Comparison of ENCODE assay signal across 1 cellular context in genomic region chr20:62914970-62915457, GRCh38.
A peak's percentile ranks its signal among the peaks of the same experiment; 100 is the strongest.
TF ChIP-seq lines count a peak whose summit lies in the region.

No MANE protein-coding gene starts in this region.

TF ChIP-seq in HepG2, 621 proteins besides CTCF, POLR2A, EP300 and RAD21 (continues in another document):
- no peak for TF ChIP-seq SOX13 (IDR thresholded peaks at IDR 0.05)
- TF ChIP-seq SOX13 (CRISPR knock-in tag; conservative IDR thresholded peaks at IDR 0.05 in 1 of 2, IDR thresholded peaks at IDR 0.05 in 1 of 2): peak in 1 of 2 experiments; percentile 80; a peak in 3 of 4 replicates
- no peak for TF ChIP-seq ZNF317 (CRISPR knock-in tag; IDR thresholded peaks at IDR 0.05)
- TF ChIP-seq ZNF567 (CRISPR knock-in tag; IDR thresholded peaks at IDR 0.05; ENCODE audit: borderline replicate concordance): 0 out of 2 replicates have a peak, but pooled peaks have one; percentile 83
- no peak for TF ChIP-seq GABPA (IDR thresholded peaks at IDR 0.05; ENCODE audit: low read depth, low read length)
- no peak for TF ChIP-seq GABPA (CRISPR knock-in tag; IDR thresholded peaks at IDR 0.05; ENCODE audit: low read depth)
- 0 out of 2 replicates have a peak, but pooled peaks have one; percentile 33 for TF ChIP-seq TGIF2 (CRISPR knock-in tag; IDR thresholded peaks at IDR 0.05)
- TF ChIP-seq, protein P1, sequence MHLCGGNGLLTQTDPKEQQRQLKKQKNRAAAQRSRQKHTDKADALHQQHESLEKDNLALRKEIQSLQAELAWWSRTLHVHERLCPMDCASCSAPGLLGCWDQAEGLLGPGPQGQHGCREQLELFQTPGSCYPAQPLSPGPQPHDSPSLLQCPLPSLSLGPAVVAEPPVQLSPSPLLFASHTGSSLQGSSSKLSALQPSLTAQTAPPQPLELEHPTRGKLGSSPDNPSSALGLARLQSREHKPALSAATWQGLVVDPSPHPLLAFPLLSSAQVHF (CRISPR knock-in tag; IDR thresholded peaks at IDR 0.05): no peak
- no peak for TF ChIP-seq ZNF850 (CRISPR knock-in tag; conservative IDR thresholded peaks at IDR 0.05)
- TF ChIP-seq ZNF263 (CRISPR knock-in tag; IDR thresholded peaks at IDR 0.05): peak; percentile 81
- TF ChIP-seq IKZF4 (CRISPR knock-in tag; IDR thresholded peaks at IDR 0.05; ENCODE audit: borderline replicate concordance, low read depth, not compliant biosample characterization): peak; percentile 58
- no peak for TF ChIP-seq ZNF546 (CRISPR knock-in tag; conservative IDR thresholded peaks at IDR 0.05)
- no peak for TF ChIP-seq ZNF431 (CRISPR knock-in tag; IDR thresholded peaks at IDR 0.05; ENCODE audit: borderline replicate concordance, low read depth)
- TF ChIP-seq ZHX1 (CRISPR knock-in tag; IDR thresholded peaks at IDR 0.05; ENCODE audit: low read depth): no peak
- no peak for TF ChIP-seq ZNF678 (CRISPR knock-in tag; IDR thresholded peaks at IDR 0.05)
- TF ChIP-seq HNF1B (CRISPR knock-in tag; IDR thresholded peaks at IDR 0.05): 0 out of 2 replicates have a peak, but pooled peaks have one; percentile 25
- no peak for TF ChIP-seq SRSF9 (IDR thresholded peaks at IDR 0.05; ENCODE audit: borderline replicate concordance, insufficient read depth, low read depth, low read length, poor library complexity, severe bottlenecking)
- no peak for TF ChIP-seq EED (CRISPR knock-in tag; IDR thresholded peaks at IDR 0.05)
- TF ChIP-seq TEAD3 (CRISPR knock-in tag; optimal IDR thresholded peaks at IDR 0.05; ENCODE audit: borderline replicate concordance): peak; percentile 96
- TF ChIP-seq ZFP82 (CRISPR knock-in tag; IDR thresholded peaks at IDR 0.05; ENCODE audit: borderline replicate concordance): no peak
- peak; percentile 75; the same call in 1 of the 3 replicates for TF ChIP-seq MXI1 (IDR thresholded peaks at IDR 0.05; ENCODE audit: borderline replicate concordance, low read depth, low read length)
- TF ChIP-seq KDM4B (CRISPR knock-in tag; IDR thresholded peaks at IDR 0.05): no peak
- no peak for TF ChIP-seq HNF4A (CRISPR knock-in tag; IDR thresholded peaks at IDR 0.05)
- no peak for TF ChIP-seq ZNF234 (CRISPR knock-in tag; conservative IDR thresholded peaks at IDR 0.05)
- no peak for TF ChIP-seq RCOR2 (CRISPR knock-in tag; IDR thresholded peaks at IDR 0.05)
- TF ChIP-seq ASH2L (IDR thresholded peaks at IDR 0.05; ENCODE audit: insufficient read length, low read depth, low read length): peak; percentile 31
- no peak for TF ChIP-seq LCORL (IDR thresholded peaks at IDR 0.05)
- no peak for TF ChIP-seq LCORL (CRISPR knock-in tag; IDR thresholded peaks at IDR 0.05)
- TF ChIP-seq ZBTB1 (CRISPR knock-in tag; IDR thresholded peaks at IDR 0.05; ENCODE audit: borderline replicate concordance): no peak
- no peak for TF ChIP-seq U2AF1 (optimal IDR thresholded peaks at IDR 0.05; ENCODE audit: low read depth, low read length)
- TF ChIP-seq ZMYM3 (CRISPR knock-in tag; IDR thresholded peaks at IDR 0.05): peak; percentile 75; the same call in 1 of the 2 replicates
- TF ChIP-seq ZNF136 (CRISPR knock-in tag; IDR thresholded peaks at IDR 0.05; ENCODE audit: low read depth): no peak
- 0 out of 2 replicates have a peak, but pooled peaks have one; percentile 10 for TF ChIP-seq GATAD2A (CRISPR knock-in tag; IDR thresholded peaks at IDR 0.05)
- 0 out of 2 replicates have a peak, but pooled peaks have one; percentile 34 for TF ChIP-seq ZNF331 (CRISPR knock-in tag; IDR thresholded peaks at IDR 0.05)
- TF ChIP-seq, protein P2, sequence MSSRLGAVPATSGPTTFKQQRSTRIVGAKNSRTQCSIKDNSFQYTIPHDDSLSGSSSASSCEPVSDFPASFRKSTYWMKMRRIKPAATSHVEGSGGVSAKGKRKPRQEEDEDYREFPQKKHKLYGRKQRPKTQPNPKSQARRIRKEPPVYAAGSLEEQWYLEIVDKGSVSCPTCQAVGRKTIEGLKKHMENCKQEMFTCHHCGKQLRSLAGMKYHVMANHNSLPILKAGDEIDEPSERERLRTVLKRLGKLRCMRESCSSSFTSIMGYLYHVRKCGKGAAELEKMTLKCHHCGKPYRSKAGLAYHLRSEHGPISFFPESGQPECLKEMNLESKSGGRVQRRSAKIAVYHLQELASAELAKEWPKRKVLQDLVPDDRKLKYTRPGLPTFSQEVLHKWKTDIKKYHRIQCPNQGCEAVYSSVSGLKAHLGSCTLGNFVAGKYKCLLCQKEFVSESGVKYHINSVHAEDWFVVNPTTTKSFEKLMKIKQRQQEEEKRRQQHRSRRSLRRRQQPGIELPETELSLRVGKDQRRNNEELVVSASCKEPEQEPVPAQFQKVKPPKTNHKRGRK (CRISPR knock-in tag; IDR thresholded peaks at IDR 0.05): 0 out of 2 replicates have a peak, but pooled peaks have one; percentile 26
- 0 out of 2 replicates have a peak, but pooled peaks have one; percentile 6 for TF ChIP-seq GMEB1 (CRISPR knock-in tag; IDR thresholded peaks at IDR 0.05; ENCODE audit: borderline replicate concordance)
- TF ChIP-seq FOSL2 (CRISPR knock-in tag; IDR thresholded peaks at IDR 0.05): no peak
- peak; percentile 28; the same call in 1 of the 2 replicates for TF ChIP-seq ZNF350 (CRISPR knock-in tag; IDR thresholded peaks at IDR 0.05; ENCODE audit: borderline replicate concordance, low read depth)
- no peak for TF ChIP-seq DRAP1 (CRISPR knock-in tag; IDR thresholded peaks at IDR 0.05)
- no peak for TF ChIP-seq ZBTB42 (CRISPR knock-in tag; IDR thresholded peaks at IDR 0.05)
- TF ChIP-seq RFX1 (IDR thresholded peaks at IDR 0.05): peak; percentile 85
- no peak for TF ChIP-seq ZNF616 (CRISPR knock-in tag; IDR thresholded peaks at IDR 0.05; ENCODE audit: low read depth)
- TF ChIP-seq CREB3 (CRISPR knock-in tag; IDR thresholded peaks at IDR 0.05): 0 out of 2 replicates have a peak, but pooled peaks have one; percentile 1
- no peak for TF ChIP-seq SOX6 (IDR thresholded peaks at IDR 0.05)
- TF ChIP-seq SOX6 (CRISPR knock-in tag; IDR thresholded peaks at IDR 0.05): peak; percentile 72
- TF ChIP-seq ZNF446 (CRISPR knock-in tag; IDR thresholded peaks at IDR 0.05): no peak
- TF ChIP-seq, protein P3, sequence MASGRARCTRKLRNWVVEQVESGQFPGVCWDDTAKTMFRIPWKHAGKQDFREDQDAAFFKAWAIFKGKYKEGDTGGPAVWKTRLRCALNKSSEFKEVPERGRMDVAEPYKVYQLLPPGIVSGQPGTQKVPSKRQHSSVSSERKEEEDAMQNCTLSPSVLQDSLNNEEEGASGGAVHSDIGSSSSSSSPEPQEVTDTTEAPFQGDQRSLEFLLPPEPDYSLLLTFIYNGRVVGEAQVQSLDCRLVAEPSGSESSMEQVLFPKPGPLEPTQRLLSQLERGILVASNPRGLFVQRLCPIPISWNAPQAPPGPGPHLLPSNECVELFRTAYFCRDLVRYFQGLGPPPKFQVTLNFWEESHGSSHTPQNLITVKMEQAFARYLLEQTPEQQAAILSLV (CRISPR knock-in tag; IDR thresholded peaks at IDR 0.05; ENCODE audit: borderline replicate concordance): peak; percentile 57; the same call in 1 of the 2 replicates
- no peak for TF ChIP-seq ZFP62 (CRISPR knock-in tag; IDR thresholded peaks at IDR 0.05)
- TF ChIP-seq MED1 (CRISPR knock-in tag; IDR thresholded peaks at IDR 0.05): 0 out of 2 replicates have a peak, but pooled peaks have one; percentile 6
- TF ChIP-seq ZNF343 (CRISPR knock-in tag; IDR thresholded peaks at IDR 0.05): no peak
- TF ChIP-seq, protein P4, sequence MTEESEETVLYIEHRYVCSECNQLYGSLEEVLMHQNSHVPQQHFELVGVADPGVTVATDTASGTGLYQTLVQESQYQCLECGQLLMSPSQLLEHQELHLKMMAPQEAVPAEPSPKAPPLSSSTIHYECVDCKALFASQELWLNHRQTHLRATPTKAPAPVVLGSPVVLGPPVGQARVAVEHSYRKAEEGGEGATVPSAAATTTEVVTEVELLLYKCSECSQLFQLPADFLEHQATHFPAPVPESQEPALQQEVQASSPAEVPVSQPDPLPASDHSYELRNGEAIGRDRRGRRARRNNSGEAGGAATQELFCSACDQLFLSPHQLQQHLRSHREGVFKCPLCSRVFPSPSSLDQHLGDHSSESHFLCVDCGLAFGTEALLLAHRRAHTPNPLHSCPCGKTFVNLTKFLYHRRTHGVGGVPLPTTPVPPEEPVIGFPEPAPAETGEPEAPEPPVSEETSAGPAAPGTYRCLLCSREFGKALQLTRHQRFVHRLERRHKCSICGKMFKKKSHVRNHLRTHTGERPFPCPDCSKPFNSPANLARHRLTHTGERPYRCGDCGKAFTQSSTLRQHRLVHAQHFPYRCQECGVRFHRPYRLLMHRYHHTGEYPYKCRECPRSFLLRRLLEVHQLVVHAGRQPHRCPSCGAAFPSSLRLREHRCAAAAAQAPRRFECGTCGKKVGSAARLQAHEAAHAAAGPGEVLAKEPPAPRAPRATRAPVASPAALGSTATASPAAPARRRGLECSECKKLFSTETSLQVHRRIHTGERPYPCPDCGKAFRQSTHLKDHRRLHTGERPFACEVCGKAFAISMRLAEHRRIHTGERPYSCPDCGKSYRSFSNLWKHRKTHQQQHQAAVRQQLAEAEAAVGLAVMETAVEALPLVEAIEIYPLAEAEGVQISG (CRISPR knock-in tag; IDR thresholded peaks at IDR 0.05): peak; percentile 32; the same call in 1 of the 2 replicates
- TF ChIP-seq HDAC2 (CRISPR knock-in tag; IDR thresholded peaks at IDR 0.05): 0 out of 2 replicates have a peak, but pooled peaks have one; percentile 12
- TF ChIP-seq ZNF362 (CRISPR knock-in tag; IDR thresholded peaks at IDR 0.05; ENCODE audit: borderline replicate concordance): no peak
- no peak for TF ChIP-seq ZGPAT (CRISPR knock-in tag; IDR thresholded peaks at IDR 0.05)
